26 cellular contexts compared by ENCODE assay signal in the genomic region with DNA sequence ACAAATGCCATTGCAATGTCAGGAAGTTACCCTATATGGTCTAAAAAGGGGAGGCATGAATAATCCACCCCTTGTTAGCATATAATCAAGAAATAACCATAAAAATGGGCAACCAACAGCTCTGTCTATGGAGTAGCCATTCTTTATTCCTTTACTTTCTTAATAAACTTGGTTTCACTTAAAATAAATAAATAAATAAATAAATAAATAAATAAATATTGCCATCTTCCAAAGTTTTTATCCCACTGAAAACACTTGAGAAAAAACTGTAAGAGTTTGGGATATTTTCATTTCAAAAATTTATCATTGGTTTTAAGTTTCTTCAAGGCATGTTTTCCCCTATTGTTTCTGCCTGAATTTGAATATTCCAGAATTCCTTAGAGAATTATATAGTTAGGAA.
"Had no signal": no experiment of that assay in that cellular context is flagged by ENCODE, and none has a peak within 500 bp of the region (broad histone marks: within the 10 kb centered on the region; RNA-seq: fewer than 3 reads in every experiment).

No MANE protein-coding gene starts in this region.

- ATAC-seq: stimulated activated effector memory CD8-positive, alpha-beta T cell treated with anti-CD3 and anti-CD28 coated beads, Interleukin-12 subunit alpha, Interleukin-12 subunit beta, amount 100 ng/mL, for 72 hours; stimulated activated memory B cell treated with anti-CD40 and anti-IgM and Interleukin-4, amounts not matched to agents 10 μg/mL and 1 μg/mL and 100 μg/mL, for 72 hours; stimulated activated naive B cell treated with anti-CD40 and anti-IgM and Interleukin-4, amounts not matched to agents 10 μg/mL and 1 μg/mL and 100 μg/mL, for 72 hours; stimulated activated naive CD8-positive, alpha-beta T cell treated with anti-CD3 and anti-CD28 coated beads, Interleukin-15, amount 100 ng/mL, for 72 hours; stimulated activated naive CD8-positive, alpha-beta T cell treated with anti-CD3 and anti-CD28 coated beads, Interleukin-15, Interleukin-2, amounts not matched to agents 100 U/mL and 50 U/mL, for 24 hours; upper lobe of right lung had no signal

- H3K4me1 ChIP-seq: stomach, suprapubic skin, testis, thyroid gland, tibial artery, tibial nerve, transverse colon, upper lobe of left lung, upper lobe of right lung, uterus, vagina had no signal

- H3K9me3 ChIP-seq: testis, thoracic aorta, thyroid gland, tibial artery, tibial nerve, transverse colon, upper lobe of left lung, upper lobe of right lung, uterus, vagina had no signal

- H3K36me3 ChIP-seq: stomach, suprapubic skin, thoracic aorta, thyroid gland, tibial artery, tibial nerve, transverse colon, upper lobe of left lung, upper lobe of right lung, uterus, vagina had no signal

- H3K27ac ChIP-seq: stomach, suprapubic skin, testis, thoracic aorta, thyroid gland, tibial artery, tibial nerve, transverse colon, upper lobe of left lung, upper lobe of right lung, uterus, vagina had no signal

- H3K4me3 ChIP-seq: stomach, suprapubic skin, testis, thoracic aorta, thyroid gland, tibial artery, tibial nerve, transverse colon, upper lobe of left lung, upper lobe of right lung, uterus, vagina had no signal

- DNase-seq: stimulated activated CD4-positive, alpha-beta T cell treated with anti-CD3 and anti-CD28 coated beads, Interleukin-2, amount 100 ng/mL, for 48 hours; stimulated activated CD4-positive, alpha-beta T cell treated with anti-CD3 and anti-CD28 coated beads, Interleukin-4, amount 100 ng/mL, for 24 hours; stimulated activated CD4-positive, alpha-beta T cell treated with anti-CD3 and anti-CD28 coated beads, Interleukin-4, amount 100 ng/mL, for 4 hours; stimulated activated CD8-positive, alpha-beta memory T cell treated with anti-CD3 and anti-CD28 coated beads, Interleukin-4, amount 100 ng/mL, for 48 hours; stimulated activated naive B cell treated with anti-CD40 and anti-IgM and Interleukin-4, amounts not matched to agents 10 μg/mL and 1 μg/mL and 100 μg/mL, for 72 hours; stimulated activated naive CD4-positive, alpha-beta T cell; stimulated activated naive CD4-positive, alpha-beta T cell treated with Interleukin-2 at 50 U/mL for 16 hours; stimulated activated naive CD8-positive, alpha-beta T cell treated with anti-CD3 and anti-CD28 coated beads, Interleukin-15, amount 100 ng/mL, for 72 hours; stimulated activated naive CD8-positive, alpha-beta T cell treated with anti-CD3 and anti-CD28 coated beads, Interleukin-15, Interleukin-2, amounts not matched to agents 100 U/mL and 50 U/mL, for 24 hours; stomach; substantia nigra; testis; thyroid gland; tibial artery; transverse colon; trophoblast cell; upper lobe of left lung; upper lobe of right lung; uterus had no signal

- FAIRE-seq: urothelium cell line had no signal
